ENCODE assay signal across 11 cellular contexts in the genomic region with DNA sequence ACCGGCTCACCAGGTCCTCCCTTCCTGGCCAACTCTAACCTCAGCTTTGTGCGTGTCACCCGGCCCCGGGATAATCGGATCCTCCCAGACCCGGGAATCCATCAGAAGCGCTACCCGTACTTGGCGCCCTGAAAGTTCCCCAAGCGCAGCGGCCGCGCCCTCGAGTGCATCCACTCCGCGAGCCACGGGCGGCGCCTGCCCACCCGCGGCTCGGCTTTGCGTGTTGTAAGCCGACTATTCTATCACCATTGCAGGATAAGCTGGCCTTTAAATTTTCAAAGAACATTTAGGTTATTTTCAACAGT. TPM values are rescaled to one million over a fixed set of nuclear protein-coding genes. Genes with fewer than 3 reads are reported as not detected.
DNase-seq lines count a peak whose midpoint lies in the region; ATAC-seq and TF ChIP-seq lines count a peak whose summit lies in the region.
"Had no signal": no experiment of that assay in that cellular context is flagged by ENCODE, and none has a peak within 500 bp of the region (broad histone marks: within the 10 kb centered on the region; RNA-seq: fewer than 3 reads in every experiment).

No MANE protein-coding gene starts in this region.

- intact Hi-C loops in MCF 10A (cut with micrococcal nuclease) = no loop called here
- intact Hi-C loops in mammary epithelial cell (cut with micrococcal nuclease) = no loop called here

- H3K9me3 ChIP-seq in mammary epithelial cell (replicated peaks; ENCODE audit: insufficient read depth, low read length) (no peaks in the 10 kb centered on the region), endodermal cell (ENCODE audit: control insufficient read depth, low read length) (no peaks in the 10 kb centered on the region), mucosa of stomach (ENCODE audit: control insufficient read depth, low read length) (no peaks in the 10 kb centered on the region), thymus (ENCODE audit: control insufficient read depth) (no peaks in the 10 kb centered on the region)
- H3K9me3 ChIP-seq: BLaER1 had no signal

- H3K27ac Mint-ChIP-seq in MCF 10A (ENCODE audit: low read depth, unreplicated experiment) (peak overlapping the region; percentile 27), endodermal cell (no peak overlapping the region)

- no peaks in the 10 kb centered on the region for H3K36me3 ChIP-seq in mammary epithelial cell (ENCODE audit: insufficient read depth, low read length)
- H3K36me3 ChIP-seq in endodermal cell (ENCODE audit: control insufficient read depth, insufficient read depth, low read length) = no peaks in the 10 kb centered on the region
- no peaks in the 10 kb centered on the region for H3K36me3 ChIP-seq in mucosa of stomach (ENCODE audit: control insufficient read depth, insufficient read depth, low read length)
- no peaks in the 10 kb centered on the region for H3K36me3 ChIP-seq in thymus (ENCODE audit: control insufficient read depth, insufficient read depth)
- H3K36me3 ChIP-seq: BLaER1 had no signal

- no peak overlapping the region for H3K9ac ChIP-seq in mammary epithelial cell (ENCODE audit: insufficient read depth, low read length)
- H3K9ac ChIP-seq in endodermal cell (ENCODE audit: extremely low read depth, low read length, poor library complexity, severe bottlenecking) = no peak overlapping the region
- H3K9ac ChIP-seq in mucosa of stomach (ENCODE audit: low read length) = peak overlapping the region; percentile 99
- H3K9ac ChIP-seq: BLaER1 had no signal

- BruUV-seq in MCF 10A (replicated peaks; lab: Mats Ljungman, UMichigan) (no TSS peak), mammary epithelial cell (replicated peaks; lab: Mats Ljungman, UMichigan) (no TSS peak)

- POLR2A ChIA-PET in MCF 10A (lab: Yijun Ruan, JAX) (interaction anchor here (1.0 to 1.6 kb wide), 3 partner anchors 9 to 62 kb away, joined by 4 read pairs; a partner anchor contains a TSS), GM10248 (lab: Yijun Ruan, JAX) (no interaction called here)

- H3K4me1 Mint-ChIP-seq in MCF 10A (ENCODE audit: insufficient read depth, unreplicated experiment) = peaks cover 11% of the 10 kb centered on the region
- peaks cover 2% of the 10 kb centered on the region for H3K4me1 Mint-ChIP-seq in endodermal cell

- no peak overlapping the region for H2AFZ ChIP-seq in mammary epithelial cell (ENCODE audit: low read depth, low read length)

- CTCF ChIA-PET in MCF 10A (lab: Yijun Ruan, JAX) (no interaction called here), mammary epithelial cell (lab: Charles Lee; ENCODE audit: low non-redundant PET) (no interaction called here), GM10248 (lab: Yijun Ruan, JAX) (interaction anchor here (1.2 kb wide), 1 partner anchor 10 kb away, joined by 5 read pairs; no protein-coding TSS in a partner anchor)

- dilution Hi-C loops in mammary epithelial cell (cut with HindIII; ENCODE audit: low sequenced_read_pairs) = no loop called here

- no peak overlapping the region for H3K27ac ChIP-seq in mammary epithelial cell (ENCODE audit: insufficient read depth, low read depth, low read length)
- no peak overlapping the region for H3K27ac ChIP-seq in endodermal cell (ENCODE audit: low read depth, low read length)
- H3K27ac ChIP-seq in thymus (ENCODE audit: low read depth) = peak overlapping the region; percentile 89
- H3K27ac ChIP-seq: BLaER1 had no signal

- H3K4me1 ChIP-seq in mammary epithelial cell (ENCODE audit: insufficient read depth, low read length) (peaks cover 4% of the 10 kb centered on the region), endodermal cell (ENCODE audit: control insufficient read depth, insufficient read depth, low read length) (no peaks in the 10 kb centered on the region), mucosa of stomach (ENCODE audit: control insufficient read depth, insufficient read depth, low read length) (no peaks in the 10 kb centered on the region), thymus (ENCODE audit: control insufficient read depth, insufficient read depth, low read length) (peaks cover 7% of the 10 kb centered on the region)

- H3K27me3 ChIP-seq in mammary epithelial cell (ENCODE audit: insufficient read depth, low read length) = peaks cover 3% of the 10 kb centered on the region
- H3K27me3 ChIP-seq in endodermal cell (ENCODE audit: control insufficient read depth, insufficient read depth, low read length, poor library complexity, severe bottlenecking) = peaks cover 91% of the 10 kb centered on the region
- H3K27me3 ChIP-seq in mucosa of stomach (ENCODE audit: control insufficient read depth, insufficient read depth, low read length) = peaks cover 21% of the 10 kb centered on the region
- H3K27me3 ChIP-seq in thymus (ENCODE audit: control insufficient read depth, insufficient read depth) = peaks cover 17% of the 10 kb centered on the region

- H3K36me3 Mint-ChIP-seq in MCF 10A (ENCODE audit: insufficient read depth, unreplicated experiment) (no peaks in the 10 kb centered on the region), endodermal cell (ENCODE audit: low read depth) (no peaks in the 10 kb centered on the region)

- no peaks in the 10 kb centered on the region for H3K79me2 ChIP-seq in mammary epithelial cell (ENCODE audit: insufficient read depth, low read length)

- DNase-seq in MCF 10A (ENCODE audit: unreplicated experiment) (no peak), mammary epithelial cell (no peak), endodermal cell (no peak), GM10248 (ENCODE audit: extremely low spot score) (no peak)

- H3K9me3 Mint-ChIP-seq in MCF 10A (ENCODE audit: unreplicated experiment) = no peaks in the 10 kb centered on the region
- H3K9me3 Mint-ChIP-seq in endodermal cell = no peaks in the 10 kb centered on the region

- no peak overlapping the region for H3K4me2 ChIP-seq in mammary epithelial cell (ENCODE audit: insufficient read depth, low read depth, low read length)
- H3K4me2 ChIP-seq: BLaER1 had no signal

- no peaks in the 10 kb centered on the region for H4K20me1 ChIP-seq in mammary epithelial cell (ENCODE audit: insufficient read depth, low read length)

- in situ Hi-C loops in mammary epithelial cell (cut with MboI; ENCODE audit: low sequenced_read_pairs in 2 of 2) = no loop called here

- H3K4me3 Mint-ChIP-seq in MCF 10A (ENCODE audit: unreplicated experiment) (no peak overlapping the region), endodermal cell (peak overlapping the region; percentile 69)

- H3K27me3 Mint-ChIP-seq in MCF 10A (ENCODE audit: insufficient read depth, unreplicated experiment) (no peaks in the 10 kb centered on the region), endodermal cell (ENCODE audit: insufficient read depth) (peaks cover 90% of the 10 kb centered on the region)

- no peak for TF ChIP-seq CTCF in MCF 10A (IDR thresholded peaks at IDR 0.05; ENCODE audit: unreplicated experiment)
- TF ChIP-seq CTCF in mammary epithelial cell (conservative IDR thresholded peaks at IDR 0.05 in 1 of 2, IDR thresholded peaks at IDR 0.05 in 1 of 2; ENCODE audit: extremely low read depth in 1 of 2, insufficient read depth in 1 of 2, low read depth in 1 of 2, low read length in 2 of 2) = no peak
- no peak for TF ChIP-seq CTCF in endodermal cell (conservative IDR thresholded peaks at IDR 0.05)
- TF ChIP-seq CTCF in GM10248 (IDR thresholded peaks at IDR 0.05; ENCODE audit: control extremely low read depth, extremely low read depth, low read depth, missing control alignments) = no peak

- ATAC-seq in GM21526 (IDR thresholded peaks at IDR 0.05; ENCODE audit: low FRiP score, unreplicated experiment) (no peak), HG03571 (IDR thresholded peaks at IDR 0.05; ENCODE audit: unreplicated experiment) (no peak)

- H3K4me3 ChIP-seq in mammary epithelial cell (replicated peaks in 1 of 3; ENCODE audit: insufficient read depth in 1 of 3, low read depth in 2 of 3, low read length in 3 of 3) = no peak overlapping the region
- no peak overlapping the region for H3K4me3 ChIP-seq in endodermal cell (ENCODE audit: low read length)
- H3K4me3 ChIP-seq in mucosa of stomach (ENCODE audit: low read length) = peak overlapping the region; percentile 75
- peak overlapping the region; percentile 85 for H3K4me3 ChIP-seq in thymus (ENCODE audit: low read length)

- WGBS in mammary epithelial cell (ENCODE audit: low coverage, missing lambda C conversion rate) = 98% methylated on average over 22 of the region's 24 CpGs
- WGBS in endodermal cell (ENCODE audit: insufficient coverage in 1 of 2, insufficient read length in 1 of 2), 2 experiments = 10 to 11% methylated on average over 13 to 24 of the region's 24 CpGs
- 3% methylated on average over 24 of the region's 24 CpGs for WGBS in thymus

RNA-seq across cellular contexts. Expression of a gene that starts 35.7 kb away (rescaled TPM):
- total RNA-seq in MCF 10A (2022) (not detected in 2 replicates), mammary epithelial cell (not detected), endodermal cell (not detected)
- polyA plus RNA-seq in mammary epithelial cell (not detected), thymus (0.11 TPM)
- not detected for polyA minus RNA-seq in mammary epithelial cell
- polyA plus RNA-seq in endodermal cell (2013, experiment 1 of 2) = not detected
- polyA plus RNA-seq in endodermal cell (2013, experiment 2 of 2) = not detected
- total RNA-seq: pulmonary artery endothelial cell, RPMI7951 had no signal

Comparison
In these comparisons a context has a peak if more than half of its experiments do, and no peak if none do; other contexts are left out.
1. H3K4me3 ChIP-seq: peak in mucosa of stomach (single experiment) and thymus (single experiment); none in mammary epithelial cell (0 of 3) and endodermal cell (single experiment).